1 cellular context compared by ENCODE assay signal in the genomic region with DNA sequence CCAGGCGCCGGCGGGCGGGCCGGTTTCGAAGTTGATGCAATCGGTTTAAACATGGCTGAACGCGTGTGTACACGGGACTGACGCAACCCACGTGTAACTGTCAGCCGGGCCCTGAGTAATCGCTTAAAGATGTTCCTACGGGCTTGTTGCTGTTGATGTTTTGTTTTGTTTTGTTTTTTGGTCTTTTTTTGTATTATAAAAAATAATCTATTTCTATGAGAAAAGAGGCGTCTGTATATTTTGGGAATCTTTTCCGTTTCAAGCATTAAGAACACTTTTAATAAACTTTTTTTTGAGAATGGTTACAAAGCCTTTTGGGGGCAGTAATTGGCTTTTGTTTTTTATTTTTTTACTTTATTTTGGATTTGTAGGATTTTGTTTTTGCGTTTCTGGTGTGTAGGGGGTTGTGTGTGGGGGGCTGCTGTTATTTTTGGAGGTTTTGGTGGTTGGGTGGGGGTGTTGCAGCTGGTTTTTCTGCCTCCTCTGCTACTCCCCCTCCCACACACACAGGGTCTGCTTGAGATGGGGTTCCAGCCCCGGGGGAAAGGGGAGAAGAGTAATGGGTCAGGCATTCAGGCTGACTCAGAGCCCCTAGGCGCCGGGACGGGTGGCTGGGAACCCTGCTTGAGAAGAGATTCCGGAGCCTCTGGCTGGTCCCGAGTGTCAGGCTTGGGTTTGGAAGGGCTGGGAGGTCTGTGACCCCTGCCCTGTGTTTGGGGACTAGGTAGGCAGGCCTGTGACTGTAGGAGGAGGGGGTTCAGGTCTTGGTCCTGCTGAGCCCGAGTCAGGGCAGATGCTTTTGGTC.
TF ChIP-seq lines count a peak whose summit lies in the region.

No MANE protein-coding gene starts in this region.

TF ChIP-seq in HepG2, 621 proteins besides CTCF, POLR2A, EP300 and RAD21 (continued from another document and continues in another):
- peak; percentile 61; the same call in 1 of the 2 replicates for TF ChIP-seq ZNF12 (CRISPR knock-in tag; IDR thresholded peaks at IDR 0.05)
- no peak for TF ChIP-seq ELF1 (CRISPR knock-in tag; IDR thresholded peaks at IDR 0.05)
- TF ChIP-seq ZNF891 (CRISPR knock-in tag; IDR thresholded peaks at IDR 0.05) = peak; percentile 77; the same call in 1 of the 2 replicates
- 0 out of 2 replicates have a peak, but pooled peaks have one; percentile 23 for TF ChIP-seq HINFP (CRISPR knock-in tag; IDR thresholded peaks at IDR 0.05; ENCODE audit: low read depth)
- peak; percentile 23; the same call in 1 of the 2 replicates for TF ChIP-seq EED (CRISPR knock-in tag; IDR thresholded peaks at IDR 0.05)
- peak; percentile 74; the same call in 1 of the 2 replicates for TF ChIP-seq ZSCAN29 (CRISPR knock-in tag; conservative IDR thresholded peaks at IDR 0.05)
- TF ChIP-seq SIN3B (IDR thresholded peaks at IDR 0.05; ENCODE audit: low read length) = peak; percentile 69
- TF ChIP-seq ZNF792 (CRISPR knock-in tag; IDR thresholded peaks at IDR 0.05) = no peak; the same call in 1 of the 2 replicates
- TF ChIP-seq CEBPB (IDR thresholded peaks at IDR 0.05; ENCODE audit: borderline replicate concordance, low read depth, low read length) = peak; percentile 99
- TF ChIP-seq ARID4A (CRISPR knock-in tag; IDR thresholded peaks at IDR 0.05; ENCODE audit: borderline replicate concordance) = peak; percentile 75
- 0 out of 2 replicates have a peak, but pooled peaks have one; percentile 50 for TF ChIP-seq THRA (CRISPR knock-in tag; IDR thresholded peaks at IDR 0.05; ENCODE audit: borderline replicate concordance)
- TF ChIP-seq ZBTB21 (CRISPR knock-in tag; IDR thresholded peaks at IDR 0.05) = peak; percentile 68; the same call in 1 of the 2 replicates
- peak; percentile 26; the same call in 1 of the 2 replicates for TF ChIP-seq SMAD1 (CRISPR knock-in tag; IDR thresholded peaks at IDR 0.05; ENCODE audit: borderline replicate concordance, low read depth)
- peak in 1 of 2 experiments; percentile 57; a peak in 1 of 4 replicates for TF ChIP-seq NR2F1 (CRISPR knock-in tag; IDR thresholded peaks at IDR 0.05)
- peak; percentile 53; the same call in 1 of the 2 replicates for TF ChIP-seq HNRNPL (IDR thresholded peaks at IDR 0.05; ENCODE audit: low read depth, low read length)
- no peak for TF ChIP-seq REL (CRISPR knock-in tag; conservative IDR thresholded peaks at IDR 0.05)
- no peak for TF ChIP-seq SRY (CRISPR knock-in tag; IDR thresholded peaks at IDR 0.05)
- TF ChIP-seq NCOA5 (CRISPR knock-in tag; IDR thresholded peaks at IDR 0.05) = no peak
- TF ChIP-seq MLX (CRISPR knock-in tag; IDR thresholded peaks at IDR 0.05) = 0 out of 2 replicates have a peak, but pooled peaks have one; percentile 27
- TF ChIP-seq ZNF333 (CRISPR knock-in tag; IDR thresholded peaks at IDR 0.05; ENCODE audit: borderline replicate concordance) = no peak
- TF ChIP-seq, protein P1, sequence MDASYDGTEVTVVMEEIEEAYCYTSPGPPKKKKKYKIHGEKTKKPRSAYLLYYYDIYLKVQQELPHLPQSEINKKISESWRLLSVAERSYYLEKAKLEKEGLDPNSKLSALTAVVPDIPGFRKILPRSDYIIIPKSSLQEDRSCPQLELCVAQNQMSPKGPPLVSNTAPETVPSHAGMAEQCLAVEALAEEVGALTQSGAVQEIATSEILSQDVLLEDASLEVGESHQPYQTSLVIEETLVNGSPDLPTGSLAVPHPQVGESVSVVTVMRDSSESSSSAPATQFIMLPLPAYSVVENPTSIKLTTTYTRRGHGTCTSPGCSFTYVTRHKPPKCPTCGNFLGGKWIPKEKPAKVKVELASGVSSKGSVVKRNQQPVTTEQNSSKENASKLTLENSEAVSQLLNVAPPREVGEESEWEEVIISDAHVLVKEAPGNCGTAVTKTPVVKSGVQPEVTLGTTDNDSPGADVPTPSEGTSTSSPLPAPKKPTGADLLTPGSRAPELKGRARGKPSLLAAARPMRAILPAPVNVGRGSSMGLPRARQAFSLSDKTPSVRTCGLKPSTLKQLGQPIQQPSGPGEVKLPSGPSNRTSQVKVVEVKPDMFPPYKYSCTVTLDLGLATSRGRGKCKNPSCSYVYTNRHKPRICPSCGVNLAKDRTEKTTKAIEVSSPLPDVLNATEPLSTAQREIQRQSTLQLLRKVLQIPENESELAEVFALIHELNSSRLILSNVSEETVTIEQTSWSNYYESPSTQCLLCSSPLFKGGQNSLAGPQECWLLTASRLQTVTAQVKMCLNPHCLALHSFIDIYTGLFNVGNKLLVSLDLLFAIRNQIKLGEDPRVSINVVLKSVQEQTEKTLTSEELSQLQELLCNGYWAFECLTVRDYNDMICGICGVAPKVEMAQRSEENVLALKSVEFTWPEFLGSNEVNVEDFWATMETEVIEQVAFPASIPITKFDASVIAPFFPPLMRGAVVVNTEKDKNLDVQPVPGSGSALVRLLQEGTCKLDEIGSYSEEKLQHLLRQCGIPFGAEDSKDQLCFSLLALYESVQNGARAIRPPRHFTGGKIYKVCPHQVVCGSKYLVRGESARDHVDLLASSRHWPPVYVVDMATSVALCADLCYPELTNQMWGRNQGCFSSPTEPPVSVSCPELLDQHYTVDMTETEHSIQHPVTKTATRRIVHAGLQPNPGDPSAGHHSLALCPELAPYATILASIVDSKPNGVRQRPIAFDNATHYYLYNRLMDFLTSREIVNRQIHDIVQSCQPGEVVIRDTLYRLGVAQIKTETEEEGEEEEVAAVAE (CRISPR knock-in tag; IDR thresholded peaks at IDR 0.05; ENCODE audit: borderline replicate concordance) = 0 out of 2 replicates have a peak, but pooled peaks have one; percentile 16
- TF ChIP-seq LCORL (IDR thresholded peaks at IDR 0.05) = 0 out of 2 replicates have a peak, but pooled peaks have one; percentile 7
- no peak for TF ChIP-seq LCORL (CRISPR knock-in tag; IDR thresholded peaks at IDR 0.05)
- TF ChIP-seq ZNF615 (CRISPR knock-in tag; IDR thresholded peaks at IDR 0.05; ENCODE audit: borderline replicate concordance) = peak; percentile 42; the same call in 1 of the 2 replicates
- peak; percentile 43; the same call in 1 of the 2 replicates for TF ChIP-seq ZNF687 (CRISPR knock-in tag; IDR thresholded peaks at IDR 0.05)
- TF ChIP-seq, protein P2, sequence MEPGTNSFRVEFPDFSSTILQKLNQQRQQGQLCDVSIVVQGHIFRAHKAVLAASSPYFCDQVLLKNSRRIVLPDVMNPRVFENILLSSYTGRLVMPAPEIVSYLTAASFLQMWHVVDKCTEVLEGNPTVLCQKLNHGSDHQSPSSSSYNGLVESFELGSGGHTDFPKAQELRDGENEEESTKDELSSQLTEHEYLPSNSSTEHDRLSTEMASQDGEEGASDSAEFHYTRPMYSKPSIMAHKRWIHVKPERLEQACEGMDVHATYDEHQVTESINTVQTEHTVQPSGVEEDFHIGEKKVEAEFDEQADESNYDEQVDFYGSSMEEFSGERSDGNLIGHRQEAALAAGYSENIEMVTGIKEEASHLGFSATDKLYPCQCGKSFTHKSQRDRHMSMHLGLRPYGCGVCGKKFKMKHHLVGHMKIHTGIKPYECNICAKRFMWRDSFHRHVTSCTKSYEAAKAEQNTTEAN (CRISPR knock-in tag; conservative IDR thresholded peaks at IDR 0.05) = no peak
- 0 out of 2 replicates have a peak, but pooled peaks have one; percentile 23 for TF ChIP-seq PPARG (CRISPR knock-in tag; conservative IDR thresholded peaks at IDR 0.05)
- peak; percentile 50; the same call in 1 of the 2 replicates for TF ChIP-seq KMT2A (CRISPR knock-in tag; IDR thresholded peaks at IDR 0.05)
- TF ChIP-seq ETV5 (CRISPR knock-in tag; IDR thresholded peaks at IDR 0.05; ENCODE audit: borderline replicate concordance) = peak; percentile 38; the same call in 1 of the 2 replicates
- no peak for TF ChIP-seq ZBTB34 (CRISPR knock-in tag; IDR thresholded peaks at IDR 0.05)
